Comparison of ENCODE assay signal across 20 cellular contexts in genomic region chr1:156482276-156482675, GRCh38. TPM values are rescaled to one million over a fixed set of nuclear protein-coding genes. Genes with fewer than 3 reads are reported as not detected.
DNase-seq lines count a peak whose midpoint lies in the region; ATAC-seq and TF ChIP-seq lines count a peak whose summit lies in the region.
"Had no signal": no experiment of that assay in that cellular context is flagged by ENCODE, and none has a peak within 500 bp of the region (broad histone marks: within the 10 kb centered on the region; RNA-seq: fewer than 3 reads in every experiment).

No MANE protein-coding gene starts in this region.

- H3K9ac ChIP-seq in neuronal stem cell (ENCODE audit: low read depth, low read length, poor library complexity) = peak overlapping the region; percentile 38
- H3K9ac ChIP-seq: parathyroid adenoma had no signal

- intact Hi-C loops in CD4-positive, alpha-beta T cell (cut with DNase I, micrococcal nuclease) = loop anchor here (1.0 to 10.0 kb wide), 3 partner anchors 17 to 100 kb away; no protein-coding TSS in a partner anchor
- intact Hi-C loops in prostate gland (cut with DNase I) = no loop called here

- no peaks in the 10 kb centered on the region for H3K9me3 Mint-ChIP-seq in CD4-positive, alpha-beta T cell
- H3K9me3 Mint-ChIP-seq: activated T-helper 1 cell treated with anti-CD3 and anti-CD28 coated beads, Interleukin-12 subunit alpha, Interleukin-12 subunit beta, Interleukin-2, Interleukin-4 antibody, amounts not matched to agents 30 ng/mL and 10 ng/mL and 1 ng/mL, durations not matched to agents 14 hours and 24 hours and 36 hours; brain; stimulated activated naive CD8-positive, alpha-beta T cell treated with anti-CD3 and anti-CD28 coated beads, Interleukin-15, Interleukin-2, amounts not matched to agents 100 ng/mL and 50 ng/mL, for 24 hours had no signal

- no peaks in the 10 kb centered on the region for H3K4me1 ChIP-seq in HEK293 (ENCODE audit: control insufficient read depth, insufficient read depth, low read length)
- peaks cover under 1 to 2% of the 10 kb centered on the region in 2 donors for H3K4me1 ChIP-seq in neuronal stem cell (ENCODE audit: control insufficient read depth in 2 of 2, insufficient read depth in 1 of 2, low read depth in 1 of 2, low read length in 2 of 2)
- H3K4me1 ChIP-seq in prostate gland (replicated peaks) = peaks cover 2% of the 10 kb centered on the region
- H3K4me1 ChIP-seq: HAP-1 had no signal

- no peak overlapping the region for H3K23ac ChIP-seq in neuronal stem cell (ENCODE audit: low read depth, low read length, poor library complexity)

- no peak overlapping the region for H2BK15ac ChIP-seq in neuronal stem cell (ENCODE audit: low read length)

- no peaks in the 10 kb centered on the region for H3K27me3 ChIP-seq in CD4-positive, alpha-beta T cell (ENCODE audit: control insufficient read depth, insufficient read depth, low read length)
- H3K27me3 ChIP-seq in neuronal stem cell (ENCODE audit: control insufficient read depth in 3 of 3, insufficient read depth in 3 of 3, low read depth in 1 of 3, low read length in 3 of 3) (no peaks in the 10 kb centered on the region), prostate gland (replicated peaks; ENCODE audit: insufficient read depth) (no peaks in the 10 kb centered on the region)
- H3K27me3 ChIP-seq: MG63, upper lobe of left lung had no signal

- no peaks in the 10 kb centered on the region for H3K27me3 Mint-ChIP-seq in CD4-positive, alpha-beta T cell
- H3K27me3 Mint-ChIP-seq: stimulated activated naive CD8-positive, alpha-beta T cell treated with anti-CD3 and anti-CD28 coated beads, Interleukin-15, Interleukin-2, amounts not matched to agents 100 ng/mL and 50 ng/mL, for 24 hours had no signal

- POLR2A ChIA-PET in CD4-positive, alpha-beta T cell (lab: Charles Lee) = interaction anchor here (0.7 to 7.3 kb wide), 3 partner anchors 8 to 25 kb away, joined by 3 to 145 read pairs (median 4); partner anchors contain the start of gene MEF2D
- POLR2A ChIA-PET in HEK293 (lab: Yijun Ruan, JAX) = interaction anchor here (0.6 kb wide), 1 partner anchor 182 kb away, joined by 4 read pairs; no protein-coding TSS in a partner anchor

- no peaks in the 10 kb centered on the region for H3K9me3 ChIP-seq in CD4-positive, alpha-beta T cell (ENCODE audit: control insufficient read depth, low read length)
- no peaks in the 10 kb centered on the region for H3K9me3 ChIP-seq in HEK293 (ENCODE audit: control insufficient read depth, insufficient read depth, low read depth, low read length)
- H3K9me3 ChIP-seq in neuronal stem cell (replicated peaks in 1 of 2; ENCODE audit: control insufficient read depth in 2 of 2, insufficient read depth in 1 of 2, low read depth in 1 of 2, low read length in 2 of 2) = no peaks in the 10 kb centered on the region
- no peaks in the 10 kb centered on the region for H3K9me3 ChIP-seq in prostate gland
- H3K9me3 ChIP-seq: HAP-1, MG63, upper lobe of left lung had no signal

- H3K27ac ChIP-seq in CD4-positive, alpha-beta T cell (ENCODE audit: low read depth, low read length) = no peak overlapping the region
- H3K27ac ChIP-seq in HEK293 (ENCODE audit: extremely low read depth, low read depth, low read length) (no peak overlapping the region), caudate nucleus (ENCODE audit: low read depth, low read length) (peak overlapping the region; percentile 11), neuronal stem cell (replicated peaks; ENCODE audit: low read length) (no peak overlapping the region), prostate gland (peak overlapping the region in 1 of 2 donors; percentile 92)
- H3K27ac ChIP-seq: parathyroid adenoma, upper lobe of left lung had no signal

- no peak overlapping the region for H2BK12ac ChIP-seq in neuronal stem cell (ENCODE audit: low read length)

- H3K4me1 Mint-ChIP-seq in CD4-positive, alpha-beta T cell (ENCODE audit: low read depth) = peaks cover 59% of the 10 kb centered on the region

- ATAC-seq in CD4-positive, alpha-beta T cell (ENCODE audit: poor library complexity) = no peak

- TF ChIP-seq CTCF in CD4-positive, alpha-beta T cell (IDR thresholded peaks at IDR 0.05) = no peak
- TF ChIP-seq CTCF in HEK293 (tag by site-specific recombination; IDR thresholded peaks at IDR 0.05) (no peak), prostate gland (IDR thresholded peaks at IDR 0.05) (no peak)

- no peak for DNase-seq in CD4-positive, alpha-beta T cell
- DNase-seq in caudate nucleus (lab: John Stamatoyannopoulos, UW) (no peak), neuronal stem cell (ENCODE audit: low spot score) (no peak), prostate gland (ENCODE audit: low spot score) (no peak), SIG-M5 (lab: John Stamatoyannopoulos, UW) (no peak), NCI-H1694 treated with DMSO at 0.1 percent for 48 hours (lab: John Stamatoyannopoulos, UW) (no peak)
- DNase-seq: activated CD4-positive, alpha-beta T cell treated with anti-CD3 and anti-CD28 coated beads, Interleukin-2, amount 50 U/mL, for 4 hours; DMS53; foreskin fibroblast; kidney glomerular epithelial cell; MG63; NCI-H2029; SW 1271; upper lobe of left lung had no signal

- H3K36me3 Mint-ChIP-seq in CD4-positive, alpha-beta T cell (ENCODE audit: low read depth) = peaks cover 77% of the 10 kb centered on the region

- peak overlapping the region; percentile 27 for H4K91ac ChIP-seq in neuronal stem cell (ENCODE audit: low read depth, low read length, poor library complexity)

- no peak overlapping the region for H3K4me3 Mint-ChIP-seq in CD4-positive, alpha-beta T cell
- H3K4me3 Mint-ChIP-seq: brain; stimulated activated naive CD8-positive, alpha-beta T cell treated with anti-CD3 and anti-CD28 coated beads, Interleukin-15, Interleukin-2, amounts not matched to agents 100 ng/mL and 50 ng/mL, for 24 hours had no signal

- H3K4me2 ChIP-seq in neuronal stem cell (ENCODE audit: insufficient read depth, low read length, poor library complexity, severe bottlenecking) = no peak overlapping the region

- CTCF ChIA-PET in CD4-positive, alpha-beta T cell (lab: Charles Lee) = interaction anchor here (2.1 to 2.7 kb wide), 2 partner anchors 19 to 21 kb away, joined by 6 to 77 read pairs; partner anchors contain the start of gene MEF2D
- CTCF ChIA-PET in HEK293 (lab: Yijun Ruan, JAX) = interaction anchor here (0.9 to 2.2 kb wide), 4 partner anchors 16 to 196 kb away, joined by 3 to 14 read pairs (median 6); partner anchors contain the start of gene MEF2D

- H3K4me3 ChIP-seq in HEK293 (ENCODE audit: low read depth, low read length) = no peak overlapping the region
- H3K4me3 ChIP-seq in neuronal stem cell (ENCODE audit: low read length in 2 of 2) = no peak overlapping the region
- H3K4me3 ChIP-seq in prostate gland = no peak overlapping the region
- H3K4me3 ChIP-seq: HAP-1, MG63, upper lobe of left lung had no signal

- H3K79me1 ChIP-seq in neuronal stem cell (ENCODE audit: low read depth, low read length) = peaks cover 4% of the 10 kb centered on the region

- H2AFZ ChIP-seq in neuronal stem cell (ENCODE audit: low read length) = no peak overlapping the region
- H2AFZ ChIP-seq: parathyroid adenoma had no signal

- H3K36me3 ChIP-seq in HEK293 (ENCODE audit: control insufficient read depth in 2 of 2, insufficient read depth in 1 of 2, low read length in 2 of 2) = peaks cover 0 to 64% of the 10 kb centered on the region in 2 experiments; a peak in 1 of 3 replicates
- peaks cover 25 to 54% of the 10 kb centered on the region in 2 donors for H3K36me3 ChIP-seq in neuronal stem cell (replicated peaks in 1 of 2; ENCODE audit: control insufficient read depth in 2 of 2, insufficient read depth in 2 of 2, low read length in 2 of 2)
- peaks cover 6 to 33% of the 10 kb centered on the region in 2 donors for H3K36me3 ChIP-seq in prostate gland

- H2BK120ac ChIP-seq in neuronal stem cell (ENCODE audit: low read depth, low read length) = no peak overlapping the region

- WGBS in neuronal stem cell (ENCODE audit: extremely low coverage in 2 of 2, insufficient read length in 2 of 2, insufficient replicate concordance in 1 of 2), 2 donors = no CpG with 5 or more reads among the region's 19 CpGs
- 89% methylated on average over 19 of the region's 19 CpGs for WGBS in prostate gland

- H3K27ac Mint-ChIP-seq in CD4-positive, alpha-beta T cell = peak overlapping the region; percentile 94

- H2AK5ac ChIP-seq in neuronal stem cell (ENCODE audit: low read depth, low read length) = no peak overlapping the region

- no peak overlapping the region for H3K18ac ChIP-seq in neuronal stem cell (ENCODE audit: low read length)

- no peak overlapping the region for H3K4ac ChIP-seq in neuronal stem cell (ENCODE audit: low read length)

- no peak overlapping the region for H2BK5ac ChIP-seq in neuronal stem cell (ENCODE audit: low read length)

- H3K14ac ChIP-seq in neuronal stem cell (ENCODE audit: low read length) = no peak overlapping the region

- no peak overlapping the region for H4K8ac ChIP-seq in neuronal stem cell (ENCODE audit: low read depth, low read length)

- no peak for TF ChIP-seq POLR2A in prostate gland (IDR thresholded peaks at IDR 0.05)

TF ChIP-seq in HEK293, 187 proteins besides CTCF, POLR2A, EP300 and RAD21:
- TF ChIP-seq ZNF37A (tag by site-specific recombination; IDR thresholded peaks at IDR 0.05) (no peak), ZNF132 (tag by site-specific recombination; IDR thresholded peaks at IDR 0.05; ENCODE audit: borderline replicate concordance) (no peak), IKZF3 (tag by site-specific recombination; IDR thresholded peaks at IDR 0.05) (no peak), ZNF747 (tag by site-specific recombination; IDR thresholded peaks at IDR 0.05) (no peak), ZNF692 (tag by site-specific recombination; IDR thresholded peaks at IDR 0.05) (0 out of 2 replicates have a peak, but pooled peaks have one; percentile 25)
TF ChIP-seq in HEK293: peak in this region for 1.

RNA-seq across cellular contexts. Expression of gene MEF2D, which starts 18.3 kb away (rescaled TPM):
- total RNA-seq in CD4-positive, alpha-beta T cell = 100 to 1,000 TPM; 155 to 162 TPM
- polyA plus RNA-seq in neuronal stem cell (2013, experiment 1 of 2) = 8.4 TPM
- polyA plus RNA-seq in neuronal stem cell (2013, experiment 2 of 2) = 9.2 TPM
- 100 to 1,000 TPM in 1 of 2 donors, 10 to 100 TPM in 1; 52.1 to 128 TPM for total RNA-seq in prostate gland
